Comparison of ENCODE assay signal across 24 cellular contexts in the genomic region with DNA sequence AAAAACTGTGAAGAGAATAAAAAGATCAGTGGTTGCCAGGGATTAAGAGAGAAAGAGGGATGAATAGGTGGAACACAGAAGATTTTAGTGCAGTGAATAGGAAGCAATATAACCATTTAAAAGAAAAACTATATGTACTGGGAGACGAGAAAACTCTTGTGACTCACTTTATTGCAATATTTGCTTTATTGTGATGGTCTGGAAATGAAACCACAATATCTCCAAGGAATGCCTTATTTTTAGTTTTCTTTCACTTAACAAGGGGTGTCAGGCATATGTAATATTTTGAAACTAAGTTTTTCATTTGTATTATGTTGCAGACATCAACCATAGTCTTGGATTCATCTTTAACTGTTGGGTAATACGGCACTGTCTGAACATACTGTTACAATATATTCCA.
DNase-seq lines count a peak whose midpoint lies in the region; ATAC-seq and TF ChIP-seq lines count a peak whose summit lies in the region.
"Had no signal": no experiment of that assay in that cellular context is flagged by ENCODE, and none has a peak within 500 bp of the region (broad histone marks: within the 10 kb centered on the region; RNA-seq: fewer than 3 reads in every experiment).

No MANE protein-coding gene starts in this region.

- no peak overlapping the region for H3K4me3 Mint-ChIP-seq in chondrocyte (ENCODE audit: unreplicated experiment)
- H3K4me3 Mint-ChIP-seq: HFFc6 had no signal

- peak overlapping the region; percentile 63 for H3K4me2 ChIP-seq in PC-3 (ENCODE audit: low read length)

- H3K4me3 ChIP-seq in ACC112 (ENCODE audit: low read depth, low read length) = no peak overlapping the region; the same call in 1 of the 2 replicates
- H3K4me3 ChIP-seq in PC-3 (ENCODE audit: low read length) = no peak overlapping the region; the same call in 1 of the 2 replicates
- H3K4me3 ChIP-seq: SJSA1 had no signal

- H3K79me2 ChIP-seq in ACC112 (ENCODE audit: control insufficient read depth, insufficient read depth, low read length, unreplicated experiment) (no peaks in the 10 kb centered on the region), PC-3 (ENCODE audit: low read length) (no peaks in the 10 kb centered on the region)

- no peaks in the 10 kb centered on the region for H3K36me3 Mint-ChIP-seq in chondrocyte (ENCODE audit: low read depth)

- no peaks in the 10 kb centered on the region for H3K9me3 ChIP-seq in PC-3 (ENCODE audit: low read length)
- H3K9me3 ChIP-seq: SJSA1 had no signal

- H3K36me3 ChIP-seq in ACC112 (ENCODE audit: insufficient read depth, low read length) = no peaks in the 10 kb centered on the region
- H3K36me3 ChIP-seq in PC-3 (ENCODE audit: low read depth, low read length) = no peaks in the 10 kb centered on the region
- H3K36me3 ChIP-seq: SJSA1 had no signal

- peak; percentile 65 for DNase-seq in PC-3
- DNase-seq in chondrocyte (ENCODE audit: low spot score) = no peak
- DNase-seq in iris pigment epithelial cell (ENCODE audit: low read depth) = peak; percentile 49
- no peak for DNase-seq in germinal center (ENCODE audit: low spot score)
- DNase-seq in activated CD4-positive, alpha-beta T cell treated with anti-CD3 and anti-CD28 coated beads, Interleukin-2, amount 50 U/mL, for 1 hour = no peak
- DNase-seq: 8988T, DMS53, H7, HFFc6, KBM-7, NCI-H1092 treated with DMSO at 0.1 percent for 48 hours, NCI-H146, NCI-H2029, NCI-H2171, NCI-H345, NCI-H524, NCI-H774 had no signal

- ATAC-seq in PC-3 (peak; percentile 55), HG02571 (IDR thresholded peaks at IDR 0.05; ENCODE audit: unreplicated experiment) (no peak), HG03439 (IDR thresholded peaks at IDR 0.05; ENCODE audit: unreplicated experiment) (no peak)
- ATAC-seq: Right ventricle myocardium inferior had no signal

- H3K9me2 ChIP-seq in PC-3 (replicated peaks; ENCODE audit: low read length) = no peaks in the 10 kb centered on the region

- H3K27me3 ChIP-seq in ACC112 (ENCODE audit: insufficient read depth, low read length) (no peaks in the 10 kb centered on the region), PC-3 (ENCODE audit: low read length) (no peaks in the 10 kb centered on the region)
- H3K27me3 ChIP-seq: SJSA1 had no signal

- TF ChIP-seq CTCF in PC-3 (conservative IDR thresholded peaks at IDR 0.05; ENCODE audit: low read depth, low read length) (no peak), chondrocyte (IDR thresholded peaks at IDR 0.05) (no peak)

- peak overlapping the region; percentile 73 for H3K27ac Mint-ChIP-seq in chondrocyte (ENCODE audit: unreplicated experiment)
- H3K27ac Mint-ChIP-seq: HFFc6 had no signal

- H3K9me3 Mint-ChIP-seq in chondrocyte (ENCODE audit: low read depth) = no peaks in the 10 kb centered on the region
- H3K9me3 Mint-ChIP-seq: HFFc6 had no signal

- intact Hi-C loops in PC-3 (cut with micrococcal nuclease) = loop anchor here (1.0 kb wide), 1 partner anchor 9 kb away; no protein-coding TSS in a partner anchor

- no peaks in the 10 kb centered on the region for H4K20me1 ChIP-seq in PC-3 (ENCODE audit: low read length)

- no TSS peak for BruUV-seq in PC-3 (replicated peaks; lab: Mats Ljungman, UMichigan)

- CTCF ChIA-PET in PC-3 (lab: Charles Lee) = no interaction called here

- peaks cover 46% of the 10 kb centered on the region for H3K4me1 Mint-ChIP-seq in chondrocyte (ENCODE audit: low read depth)

- no peak overlapping the region for H3K9ac ChIP-seq in PC-3 (ENCODE audit: low read length)

- peak overlapping the region; percentile 55 for H2AFZ ChIP-seq in ACC112 (ENCODE audit: low read length, unreplicated experiment)
- H2AFZ ChIP-seq in PC-3 (ENCODE audit: low read length) = no peak overlapping the region

- H3F3A ChIP-seq in PC-3 (ENCODE audit: low read length, unreplicated experiment) = peaks cover 5% of the 10 kb centered on the region

- peaks cover 10% of the 10 kb centered on the region for H3K4me1 ChIP-seq in ACC112 (ENCODE audit: control insufficient read depth, insufficient read depth, low read length, unreplicated experiment)
- peaks cover 36% of the 10 kb centered on the region for H3K4me1 ChIP-seq in PC-3 (ENCODE audit: insufficient read depth, low read length)
- H3K4me1 ChIP-seq: SJSA1 had no signal

- POLR2A ChIA-PET in PC-3 (lab: Charles Lee; ENCODE audit: unreplicated experiment) = no interaction called here

- H3K27me3 Mint-ChIP-seq in chondrocyte (ENCODE audit: low read depth) = no peaks in the 10 kb centered on the region

- H3K27ac ChIP-seq in ACC112 (ENCODE audit: low read depth, low read length) (peak overlapping the region; percentile 21), PC-3 (ENCODE audit: low read length) (peak overlapping the region; percentile 42)
- H3K27ac ChIP-seq: C4-2B, HL-60, SJSA1 had no signal

Comparison
In these comparisons a context has a peak if more than half of its experiments do, and no peak if none do; other contexts are left out.
1. DNase-seq: peak in PC-3 (single experiment) and iris pigment epithelial cell (single experiment); none in chondrocyte (single experiment), germinal center (single experiment) and activated CD4-positive, alpha-beta T cell treated with anti-CD3 and anti-CD28 coated beads, Interleukin-2, amount 50 U/mL, for 1 hour (single experiment).